ENCODE assay signal across 13 cellular contexts in genomic region chr20:36881888-36882287, GRCh38. TPM values are rescaled to one million over a fixed set of nuclear protein-coding genes. Genes with fewer than 3 reads are reported as not detected.
A peak's percentile ranks its signal among the peaks of the same experiment; 100 is the strongest.
DNase-seq lines count a peak whose midpoint lies in the region; ATAC-seq, FAIRE-seq and TF ChIP-seq lines count a peak whose summit lies in the region.
"Had no signal": no experiment of that assay in that cellular context is flagged by ENCODE, and none has a peak within 500 bp of the region (broad histone marks: within the 10 kb centered on the region; RNA-seq: fewer than 3 reads in every experiment).

No MANE protein-coding gene starts in this region.

- no peaks in the 10 kb centered on the region for H3K4me1 ChIP-seq in upper lobe of right lung
- H3K4me1 ChIP-seq: lower lobe of right lung had no signal

- H3K4me3 ChIP-seq in epithelial cell of proximal tubule (ENCODE audit: low read depth, low read length) (no peak overlapping the region), upper lobe of right lung (no peak overlapping the region)
- H3K4me3 ChIP-seq: lower lobe of right lung had no signal

- no peaks in the 10 kb centered on the region for H3K27me3 ChIP-seq in upper lobe of right lung

- TF ChIP-seq CTCF in epithelial cell of proximal tubule (conservative IDR thresholded peaks at IDR 0.05; ENCODE audit: low read depth, low read length) (no peak), upper lobe of right lung (IDR thresholded peaks at IDR 0.05) (no peak)

- no peak overlapping the region for H3K27ac ChIP-seq in upper lobe of right lung
- H3K27ac ChIP-seq: KMS-11, lower lobe of right lung had no signal

- no peak for ATAC-seq in upper lobe of right lung
- no peak for ATAC-seq in HG03521 (IDR thresholded peaks at IDR 0.05; ENCODE audit: unreplicated experiment)
- ATAC-seq: lower lobe of right lung had no signal

- H3K36me3 ChIP-seq in upper lobe of right lung, result no peaks in the 10 kb centered on the region
- H3K36me3 ChIP-seq: lower lobe of right lung had no signal

- intact Hi-C loops in upper lobe of right lung (cut with DNase I), result no loop called here

- H3K9me3 ChIP-seq in upper lobe of right lung, result no peaks in the 10 kb centered on the region
- H3K9me3 ChIP-seq: lower lobe of right lung had no signal

- FAIRE-seq in urothelium cell line (lab: Jason Lieb, UNC), result no peak

- peak; percentile 19 for DNase-seq in stimulated activated naive CD4-positive, alpha-beta T cell treated with Interleukin-2 at 50 U/mL for 16 hours (lab: John Stamatoyannopoulos, UW)
- DNase-seq in stimulated activated naive CD4-positive, alpha-beta T cell (lab: John Stamatoyannopoulos, UW), result no peak
- DNase-seq in NCI-H69 (lab: John Stamatoyannopoulos, UW) (peak; percentile 42), epithelial cell of proximal tubule (ENCODE audit: low read depth) (peak; percentile 82), upper lobe of right lung (peak; percentile 10), urothelium cell line (ENCODE audit: low spot score) (no peak), NCI-H2171 (lab: John Stamatoyannopoulos, UW) (no peak)
- DNase-seq: C1 segment of cervical spinal cord, lower lobe of right lung, NCI-H446 had no signal

RNA-seq across cellular contexts. Expression of gene TLDC2, which starts 6.0 kb away (rescaled TPM):
- total RNA-seq in epithelial cell of proximal tubule, result 0.17 and 1.1 TPM in 2 replicates
- total RNA-seq in upper lobe of right lung, result 1.6 TPM
- total RNA-seq: activated T-helper 1 cell treated with anti-CD3 and anti-CD28 coated beads, Interleukin-12 subunit alpha, Interleukin-12 subunit beta, Interleukin-2, Interleukin-4 antibody, amounts not matched to agents 30 ng/mL and 10 ng/mL and 1 ng/mL, durations not matched to agents 14 hours and 24 hours and 36 hours had no signal

Comparison
In these comparisons a context has a peak if more than half of its experiments do, and no peak if none do; other contexts are left out.
1. DNase-seq: peak in stimulated activated naive CD4-positive, alpha-beta T cell treated with Interleukin-2 at 50 U/mL for 16 hours (single experiment), NCI-H69 (single experiment), epithelial cell of proximal tubule (single experiment) and upper lobe of right lung (single experiment); none in stimulated activated naive CD4-positive, alpha-beta T cell (0 of 6), urothelium cell line (single experiment) and NCI-H2171 (single experiment).